In the genomic region with DNA sequence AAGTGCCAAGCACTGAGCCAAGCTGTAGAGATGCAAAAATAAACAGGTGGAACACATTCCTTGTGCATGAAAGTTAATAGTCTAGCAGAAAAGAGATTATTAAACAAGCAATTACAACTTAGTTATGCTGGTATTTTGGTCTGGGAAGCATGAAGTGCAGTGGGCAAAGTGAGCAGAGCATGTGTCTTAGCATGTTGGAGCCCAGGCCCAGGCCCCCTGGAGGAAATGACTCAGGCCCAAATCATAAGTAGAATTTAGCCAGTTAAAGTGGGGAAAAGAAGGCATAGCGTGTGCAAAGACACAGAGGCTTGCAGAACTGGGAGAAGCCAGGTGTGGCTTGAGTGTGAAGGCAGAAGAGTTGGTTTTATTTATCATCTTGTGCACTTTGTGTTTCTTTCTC, we compare ENCODE assay signal across 21 cellular contexts.
"Had no signal": no experiment of that assay in that cellular context is flagged by ENCODE, and none has a peak within 500 bp of the region (broad histone marks: within the 10 kb centered on the region; RNA-seq: fewer than 3 reads in every experiment).

No MANE protein-coding gene starts in this region.

- H3K27me3 ChIP-seq: left lung, neural progenitor cell, ovary, suprapubic skin, thyroid gland, upper lobe of left lung, uterus had no signal

- H3K4me2 ChIP-seq: neural progenitor cell had no signal

- H3K27ac ChIP-seq: gastroesophageal sphincter, left lung, lower lobe of right lung, neural progenitor cell, ovary, suprapubic skin, thyroid gland, upper lobe of left lung, uterus had no signal

- H3K9ac ChIP-seq: neural progenitor cell had no signal

- H3K36me3 ChIP-seq: gastroesophageal sphincter, left lung, lower lobe of right lung, neural progenitor cell, ovary, suprapubic skin, thyroid gland, upper lobe of left lung, uterus had no signal

- H3K9me3 ChIP-seq: gastroesophageal sphincter, left lung, lower lobe of right lung, ovary, suprapubic skin, thyroid gland, upper lobe of left lung, uterus had no signal

- H3K4me1 ChIP-seq: gastroesophageal sphincter, left lung, lower lobe of right lung, neural progenitor cell, suprapubic skin, thyroid gland, upper lobe of left lung, uterus had no signal

- FAIRE-seq: small intestine had no signal

- ATAC-seq: effector memory CD8-positive, alpha-beta T cell; gastroesophageal sphincter; left lung; lower lobe of right lung; natural killer cell treated with Interleukin-12 subunit alpha and Interleukin-12 subunit beta and Interleukin-15 and Interleukin-18, amount 100 ng/mL, for 72 hours; right cardiac atrium; stimulated activated naive CD8-positive, alpha-beta T cell treated with anti-CD3 and anti-CD28 coated beads, Interleukin-15, Interleukin-2, amounts not matched to agents 100 U/mL and 50 U/mL, for 24 hours had no signal

- H2AFZ ChIP-seq: neural progenitor cell had no signal

- DNase-seq: effector memory CD8-positive, alpha-beta T cell; erythroblast; glutamatergic neuron; islet precursor cell; left lung; lower lobe of right lung; mesenchymal stem cell; midbrain; nucleus accumbens; ovary; right cardiac atrium; small intestine; stimulated activated CD4-positive, alpha-beta T cell treated with anti-CD3 and anti-CD28 coated beads, Interleukin-2, amount 100 ng/mL, for 48 hours; stimulated activated naive CD8-positive, alpha-beta T cell treated with anti-CD3 and anti-CD28 coated beads, Interleukin-15, Interleukin-2, amounts not matched to agents 100 U/mL and 50 U/mL, for 24 hours; thyroid gland; upper lobe of left lung; uterus had no signal

- H3K4me3 ChIP-seq: gastroesophageal sphincter, left lung, lower lobe of right lung, neural progenitor cell, ovary, suprapubic skin, thyroid gland, upper lobe of left lung, uterus had no signal
